11 cellular contexts compared by ENCODE assay signal in the genomic region with DNA sequence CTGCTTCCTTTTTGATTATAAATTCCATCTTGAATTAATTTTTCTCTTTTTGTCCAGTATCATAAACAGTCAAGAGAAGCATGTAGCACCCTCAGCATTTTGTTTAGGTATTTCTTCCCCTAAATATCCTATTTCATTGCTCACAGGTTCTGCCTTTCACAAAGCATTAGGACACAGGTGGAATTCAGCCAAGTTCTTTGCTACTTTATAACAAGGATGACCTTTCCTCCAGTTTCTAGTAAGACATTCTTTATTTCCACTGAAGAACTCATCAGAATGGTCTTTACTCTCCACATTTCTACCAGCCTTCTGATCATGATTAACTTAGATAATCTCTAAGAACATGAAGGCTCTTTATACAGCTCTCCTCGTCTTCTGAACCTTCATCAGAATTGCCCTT. TPM values are rescaled to one million over a fixed set of nuclear protein-coding genes. Genes with fewer than 3 reads are reported as not detected.
DNase-seq lines count a peak whose midpoint lies in the region; ATAC-seq and TF ChIP-seq lines count a peak whose summit lies in the region.
"Had no signal": no experiment of that assay in that cellular context is flagged by ENCODE, and none has a peak within 500 bp of the region (broad histone marks: within the 10 kb centered on the region; RNA-seq: fewer than 3 reads in every experiment).

No MANE protein-coding gene starts in this region.

- H3K27ac ChIP-seq in RWPE2 (ENCODE audit: poor library complexity, severe bottlenecking) (peak overlapping the region; percentile 21), fibroblast of lung (ENCODE audit: insufficient read depth, low read length) (no peak overlapping the region)

- CTCF ChIA-PET in activated CD8-positive, alpha-beta memory T cell treated with anti-CD3 and anti-CD28 coated beads, Interleukin-2, amount 10 ng/mL, durations not matched to agents 7 days and 5 days (lab: Charles Lee) = interaction anchor here (1.1 to 1.7 kb wide), 2 partner anchors 390 to 581 kb away, joined by 3 to 6 read pairs; no protein-coding TSS in a partner anchor

- peak; percentile 12 for DNase-seq in ACHN
- no peak for DNase-seq in RWPE2 (ENCODE audit: low spot score)
- peak; percentile 63 to 82 for DNase-seq in fibroblast of lung (ENCODE audit: low read depth in 2 of 2)
- DNase-seq in myocyte (ENCODE audit: low read depth) = peak; percentile 34
- no peak for DNase-seq in NCI-H82 (lab: John Stamatoyannopoulos, UW)
- DNase-seq in activated CD8-positive, alpha-beta memory T cell treated with anti-CD3 and anti-CD28 coated beads, Interleukin-2, amount 10 ng/mL, durations not matched to agents 7 days and 5 days = no peak
- no peak for DNase-seq in Kasumi-1 (lab: John Stamatoyannopoulos, UW)
- DNase-seq: activated CD4-positive, alpha-beta T cell treated with anti-CD3 and anti-CD28 coated beads for 1 hour; C1 segment of cervical spinal cord; stimulated activated CD8-positive, alpha-beta memory T cell treated with anti-CD3 and anti-CD28 coated beads, Interleukin-4, amount 100 ng/mL, for 48 hours had no signal

- in situ Hi-C loops in ACHN (cut with HindIII; ENCODE audit: low pct_ligation_motif_present, low pct_unique_long_range_greater_than_20kb, low sequenced_read_pairs) = no loop called here

- H2AFZ ChIP-seq in fibroblast of lung (ENCODE audit: low read length) = no peak overlapping the region

- H3K9me3 Mint-ChIP-seq in activated CD8-positive, alpha-beta memory T cell treated with anti-CD3 and anti-CD28 coated beads, Interleukin-2, amount 10 ng/mL, durations not matched to agents 7 days and 5 days (ENCODE audit: low read depth) = no peaks in the 10 kb centered on the region

- H3K4me3 ChIP-seq in RWPE2 (ENCODE audit: severe bottlenecking) = no peak overlapping the region
- H3K4me3 ChIP-seq in fibroblast of lung (replicated peaks in 1 of 4; ENCODE audit: control extremely low read depth in 1 of 4, insufficient read depth in 1 of 4, low read depth in 3 of 4, low read length in 4 of 4) = no peak overlapping the region

- TF ChIP-seq CTCF in RWPE2 (IDR thresholded peaks at IDR 0.05; ENCODE audit: poor library complexity, severe bottlenecking) (no peak), fibroblast of lung (conservative IDR thresholded peaks at IDR 0.05 in 1 of 2, IDR thresholded peaks at IDR 0.05 in 1 of 2; ENCODE audit: low read depth in 1 of 2, low read length in 2 of 2) (no peak)

- H3K4me2 ChIP-seq in fibroblast of lung (ENCODE audit: extremely low read depth, insufficient read depth, low read length) = no peak overlapping the region

- no peaks in the 10 kb centered on the region for H3K79me2 ChIP-seq in fibroblast of lung (ENCODE audit: control insufficient read depth, insufficient read depth, low read length)

- H3K9me3 ChIP-seq in RWPE2 (ENCODE audit: severe bottlenecking) = no peaks in the 10 kb centered on the region
- H3K9me3 ChIP-seq in fibroblast of lung (ENCODE audit: control insufficient read depth, insufficient read depth, low read depth, low read length) = no peaks in the 10 kb centered on the region

- H3K36me3 Mint-ChIP-seq in activated CD8-positive, alpha-beta memory T cell treated with anti-CD3 and anti-CD28 coated beads, Interleukin-2, amount 10 ng/mL, durations not matched to agents 7 days and 5 days = no peaks in the 10 kb centered on the region

- H3K27ac Mint-ChIP-seq in activated CD8-positive, alpha-beta memory T cell treated with anti-CD3 and anti-CD28 coated beads, Interleukin-2, amount 10 ng/mL, durations not matched to agents 7 days and 5 days = no peak overlapping the region

- H3K9ac ChIP-seq in fibroblast of lung (ENCODE audit: insufficient read depth, low read length) = no peak overlapping the region

- H3K27me3 ChIP-seq in RWPE2 (ENCODE audit: insufficient read depth, poor library complexity, severe bottlenecking) (no peaks in the 10 kb centered on the region), fibroblast of lung (ENCODE audit: control insufficient read depth, insufficient read depth, low read length) (no peaks in the 10 kb centered on the region)

- H3K36me3 ChIP-seq in RWPE2 (ENCODE audit: low read depth) = no peaks in the 10 kb centered on the region
- H3K36me3 ChIP-seq in fibroblast of lung (ENCODE audit: control insufficient read depth, insufficient read depth, low read length) = no peaks in the 10 kb centered on the region

- no peaks in the 10 kb centered on the region for H3K4me1 Mint-ChIP-seq in activated CD8-positive, alpha-beta memory T cell treated with anti-CD3 and anti-CD28 coated beads, Interleukin-2, amount 10 ng/mL, durations not matched to agents 7 days and 5 days

- no peak overlapping the region for H3K4me3 Mint-ChIP-seq in activated CD8-positive, alpha-beta memory T cell treated with anti-CD3 and anti-CD28 coated beads, Interleukin-2, amount 10 ng/mL, durations not matched to agents 7 days and 5 days

- H4K20me1 ChIP-seq in fibroblast of lung (ENCODE audit: control insufficient read depth, extremely low read depth, insufficient read depth, low read length) = no peaks in the 10 kb centered on the region

- H3K4me1 ChIP-seq in RWPE2 (ENCODE audit: insufficient read depth, poor library complexity, severe bottlenecking) (peaks cover 14% of the 10 kb centered on the region), fibroblast of lung (ENCODE audit: control insufficient read depth, extremely low read depth, insufficient read depth, low read length) (no peaks in the 10 kb centered on the region)

- ATAC-seq in RWPE2 (ENCODE audit: low read depth) (peak; percentile 42), HG03039 (IDR thresholded peaks at IDR 0.05; ENCODE audit: unreplicated experiment) (no peak)
- ATAC-seq in activated CD8-positive, alpha-beta memory T cell treated with anti-CD3 and anti-CD28 coated beads, Interleukin-2, amount 10 ng/mL, durations not matched to agents 7 days and 5 days = no peak

- H3K27me3 Mint-ChIP-seq in activated CD8-positive, alpha-beta memory T cell treated with anti-CD3 and anti-CD28 coated beads, Interleukin-2, amount 10 ng/mL, durations not matched to agents 7 days and 5 days = no peaks in the 10 kb centered on the region

RNA-seq across cellular contexts. Expression of a gene that starts 7.4 kb away (rescaled TPM):
- total RNA-seq in fibroblast of lung (1.8 and 2.0 TPM in 2 replicates), myocyte (1.1 and 2.4 TPM in 2 replicates)
- 0.46 and 1.1 TPM in 2 replicates for polyA plus RNA-seq in fibroblast of lung
- polyA plus RNA-seq in fibroblast of lung (2012) = 0.25 and 0.65 TPM in 2 replicates
- 1.1 TPM in 1 of 2 replicates, not detected in the other for polyA minus RNA-seq in fibroblast of lung (ENCODE audit: low replicate concordance)
- 0.42 TPM for polyA plus RNA-seq in myocyte (2012)
- total RNA-seq in activated CD8-positive, alpha-beta memory T cell treated with anti-CD3 and anti-CD28 coated beads, Interleukin-2, amount 10 ng/mL, durations not matched to agents 7 days and 5 days = 1 to 10 TPM; 1.2 to 1.3 TPM

Comparison
In these comparisons a context has a peak if more than half of its experiments do, and no peak if none do; other contexts are left out.
1. DNase-seq: peak in ACHN (single experiment), fibroblast of lung (2 of 2) and myocyte (single experiment); none in RWPE2 (single experiment), NCI-H82 (single experiment), activated CD8-positive, alpha-beta memory T cell treated with anti-CD3 and anti-CD28 coated beads, Interleukin-2, amount 10 ng/mL, durations not matched to agents 7 days and 5 days (single experiment) and Kasumi-1 (0 of 2).